4 cellular contexts compared by ENCODE assay signal in the genomic region with DNA sequence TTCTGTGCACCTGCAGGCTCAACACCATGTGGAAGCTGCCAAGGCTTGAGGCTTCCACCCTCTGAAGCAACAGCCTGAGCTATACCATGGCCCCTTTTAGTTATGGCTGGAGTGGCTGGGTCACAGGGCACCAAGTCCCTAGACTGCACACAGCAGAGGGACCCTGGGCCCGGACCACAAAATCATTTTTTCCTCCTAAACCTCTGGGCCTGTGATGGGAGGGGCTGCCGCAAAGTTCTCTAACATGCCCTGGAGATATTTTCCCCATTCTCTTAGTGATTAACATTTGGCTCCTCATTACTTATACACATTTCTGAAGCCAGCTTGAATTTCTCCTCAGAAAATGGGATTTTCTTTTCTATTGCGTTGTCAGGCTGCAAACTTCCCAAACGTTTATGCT.
DNase-seq lines count a peak whose midpoint lies in the region; ATAC-seq, FAIRE-seq and TF ChIP-seq lines count a peak whose summit lies in the region.
"Not testable (repeated sequence)": the region's sequence is repeated elsewhere in the genome, so short reads cannot be mapped to it uniquely, and the experiment has no call there.

No MANE protein-coding gene starts in this region.

- not testable (repeated sequence) for H3K4me1 ChIP-seq in A549; HEK293 (ENCODE audit: control insufficient read depth, insufficient read depth, low read length); K562 (replicated peaks in 1 of 2; ENCODE audit: control insufficient read depth in 2 of 2, insufficient read depth in 2 of 2, low read length in 2 of 2); esophagus muscularis mucosa

- H3K27ac ChIP-seq in A549; HEK293 (ENCODE audit: extremely low read depth, low read depth, low read length); K562 (ENCODE audit: extremely low read depth, low read depth, low read length); esophagus muscularis mucosa (replicated peaks in 1 of 4): not testable (repeated sequence)

- DNase-seq in A549 (ENCODE audit: low read depth in 1 of 2, low spot score in 1 of 2); K562 (ENCODE audit: extremely low read depth in 1 of 4, low spot score in 3 of 4): not testable (repeated sequence)
- peak; percentile 4 for DNase-seq in esophagus muscularis mucosa (ENCODE audit: extremely low spot score)

- H3K9ac ChIP-seq in K562 (ENCODE audit: insufficient read depth in 1 of 2, low read depth in 2 of 2, low read length in 2 of 2) = not testable (repeated sequence)

- H3K9me1 ChIP-seq in K562 (ENCODE audit: control insufficient read depth, insufficient read depth, low read length) = not testable (repeated sequence)

- CTCF ChIA-PET in A549 (lab: Yijun Ruan, JAX); HEK293 (lab: Yijun Ruan, JAX); K562 (lab: Yijun Ruan, JAX; ENCODE audit: low intra/inter-chr PET ratio): not testable (repeated sequence)

- not testable (repeated sequence) for TF ChIP-seq RAD21 in A549 (conservative IDR thresholded peaks at IDR 0.05 in 1 of 2, IDR thresholded peaks at IDR 0.05 in 1 of 2); K562 (CRISPR knock-in tag; conservative IDR thresholded peaks at IDR 0.05 in 1 of 2, IDR thresholded peaks at IDR 0.05 in 1 of 2)

- not testable (repeated sequence) for H3K27me3 ChIP-seq in K562 (ENCODE audit: control insufficient read depth in 2 of 2, insufficient read depth in 2 of 2, low read length in 2 of 2); esophagus muscularis mucosa

- WGBS in A549 (ENCODE audit: missing lambda C conversion rate) = 27% methylated on average over 4 of the region's 4 CpGs
- WGBS in K562 (ENCODE audit: insufficient coverage, low coverage, missing lambda C conversion rate) = 28% methylated on average over 4 of the region's 4 CpGs
- 94% methylated on average over 4 of the region's 4 CpGs for WGBS in esophagus muscularis mucosa

- not testable (repeated sequence) for H4K20me1 ChIP-seq in K562 (replicated peaks; ENCODE audit: control insufficient read depth, insufficient read depth, low read length)

- not testable (repeated sequence) for H3K79me2 ChIP-seq in K562 (ENCODE audit: control insufficient read depth, insufficient read depth, low read length)

- intact Hi-C loops in K562 (cut with micrococcal nuclease); esophagus muscularis mucosa (cut with DNase I): not testable (repeated sequence)

- not testable (repeated sequence) for H3K4me2 ChIP-seq in A549; K562 (ENCODE audit: insufficient read depth, low read length)

- H3K4me3 ChIP-seq in A549; HEK293 (ENCODE audit: low read depth, low read length); K562; esophagus muscularis mucosa: not testable (repeated sequence)

- H3K36me3 ChIP-seq in HEK293 (ENCODE audit: control insufficient read depth in 2 of 2, insufficient read depth in 1 of 2, low read length in 2 of 2); K562 (ENCODE audit: control insufficient read depth, insufficient read depth, low read length); esophagus muscularis mucosa: not testable (repeated sequence)

- TF ChIP-seq EP300 in A549 (IDR thresholded peaks at IDR 0.05); K562 (IDR thresholded peaks at IDR 0.05; ENCODE audit: low read length); esophagus muscularis mucosa (IDR thresholded peaks at IDR 0.05): not testable (repeated sequence)

- not testable (repeated sequence) for FAIRE-seq in A549 (lab: Jason Lieb, UNC); K562 (lab: Jason Lieb, UNC)

- in situ Hi-C loops in K562 (cut with MboI) = not testable (repeated sequence)

- POLR2A ChIA-PET in A549 (lab: Yijun Ruan, JAX); HEK293 (lab: Yijun Ruan, JAX); K562 (lab: Yijun Ruan, JAX): not testable (repeated sequence)

- BruUV-seq in K562 (replicated peaks; lab: Mats Ljungman, UMichigan) = not testable (repeated sequence)

- H2AFZ ChIP-seq in K562 (ENCODE audit: low read depth, low read length) = not testable (repeated sequence)

- not testable (repeated sequence) for H3K9me3 ChIP-seq in A549; HEK293 (ENCODE audit: control insufficient read depth, insufficient read depth, low read depth, low read length); K562 (replicated peaks; ENCODE audit: control insufficient read depth, insufficient read depth, low read depth, low read length); esophagus muscularis mucosa

- not testable (repeated sequence) for ATAC-seq in A549, K562

- not testable (repeated sequence) for TF ChIP-seq POLR2A in A549 (IDR thresholded peaks at IDR 0.05; ENCODE audit: low read length); K562 (conservative IDR thresholded peaks at IDR 0.05); esophagus muscularis mucosa (IDR thresholded peaks at IDR 0.05; ENCODE audit: low read depth)

- not testable (repeated sequence) for TF ChIP-seq CTCF in A549 (IDR thresholded peaks at IDR 0.05); HEK293 (tag by site-specific recombination; IDR thresholded peaks at IDR 0.05); K562 (IDR thresholded peaks at IDR 0.05 in 2 of 3, conservative IDR thresholded peaks at IDR 0.05 in 1 of 3; ENCODE audit: insufficient read depth in 2 of 3, low read depth in 1 of 3, low read length in 3 of 3); esophagus muscularis mucosa (IDR thresholded peaks at IDR 0.05)

TF ChIP-seq in A549, 52 proteins besides CTCF, POLR2A, EP300 and RAD21:
- TF ChIP-seq ZFP36 (IDR thresholded peaks at IDR 0.05; ENCODE audit: borderline replicate concordance, partially characterized antibody) = peak; percentile 36

TF ChIP-seq in HEK293, 187 proteins besides CTCF, POLR2A, EP300 and RAD21:
- peak; percentile 72 for TF ChIP-seq ZNF585B (tag by site-specific recombination; IDR thresholded peaks at IDR 0.05)
- peak; percentile 43 for TF ChIP-seq SETDB1 (IDR thresholded peaks at IDR 0.05; ENCODE audit: insufficient read length, low read length)

TF ChIP-seq in K562, 482 proteins besides CTCF, POLR2A, EP300 and RAD21:
- TF ChIP-seq CEBPZ (IDR thresholded peaks at IDR 0.05; ENCODE audit: borderline replicate concordance, low read depth, low read length) (peak; percentile 55; the same call in 1 of the 2 replicates), CBX5 (IDR thresholded peaks at IDR 0.05; ENCODE audit: borderline replicate concordance, low read depth) (0 out of 2 replicates have a peak, but pooled peaks have one; percentile 31), ZFP36 (IDR thresholded peaks at IDR 0.05; ENCODE audit: low read depth, low read length, partially characterized antibody) (peak; percentile 63)
